10 cellular contexts compared by ENCODE assay signal in the genomic region with DNA sequence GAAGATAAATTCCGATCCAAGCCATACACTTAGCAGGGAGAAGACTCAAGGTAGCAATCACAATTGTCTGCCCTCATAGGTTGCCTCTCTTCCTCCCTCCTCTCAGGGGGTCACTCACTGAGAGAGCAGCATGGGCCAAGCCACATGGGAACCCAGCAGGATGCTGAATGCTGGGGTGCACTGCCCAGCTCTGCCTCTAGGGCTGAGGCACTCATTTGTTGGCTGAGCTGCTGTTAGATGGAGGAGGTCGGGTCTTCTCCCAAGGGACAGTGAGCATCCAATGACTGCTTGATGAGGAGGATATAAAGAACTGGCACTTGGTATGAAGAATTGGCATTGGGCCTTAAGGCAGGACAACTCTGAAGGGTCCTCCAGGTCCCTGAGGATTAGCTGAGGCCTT.
A peak's percentile ranks its signal among the peaks of the same experiment; 100 is the strongest.
DNase-seq lines count a peak whose midpoint lies in the region; ATAC-seq and TF ChIP-seq lines count a peak whose summit lies in the region.
"Had no signal": no experiment of that assay in that cellular context is flagged by ENCODE, and none has a peak within 500 bp of the region (broad histone marks: within the 10 kb centered on the region; RNA-seq: fewer than 3 reads in every experiment).

No MANE protein-coding gene starts in this region.

- DNase-seq in left ventricle myocardium inferior, result no peak
- no peak for DNase-seq in right cardiac atrium
- peak; percentile 34 for DNase-seq in HuH-7 (ENCODE audit: low spot score)
- peak; percentile 14 for DNase-seq in coronary artery (ENCODE audit: low spot score)
- DNase-seq in vagina (ENCODE audit: extremely low spot score in 2 of 2), result peak; percentile 47 to 74
- no peak for DNase-seq in prostate gland (ENCODE audit: low spot score)
- DNase-seq in SHP77 (lab: John Stamatoyannopoulos, UW), result no peak
- no peak for DNase-seq in posterior cingulate gyrus
- DNase-seq: stimulated activated CD4-positive, alpha-beta T cell treated with anti-CD3 and anti-CD28 coated beads, Interleukin-1b, Interleukin-23, amount 100 ng/mL, for 48 hours had no signal

- 88% methylated on average over 2 of the region's 2 CpGs for WGBS in right cardiac atrium
- WGBS in prostate gland, result 92% methylated on average over 2 of the region's 2 CpGs

- TF ChIP-seq POLR2A in vagina (IDR thresholded peaks at IDR 0.05) (no peak), prostate gland (IDR thresholded peaks at IDR 0.05) (no peak)

- H3K4me3 ChIP-seq in left ventricle myocardium inferior (no peak overlapping the region), right cardiac atrium (ENCODE audit: low read length) (no peak overlapping the region), coronary artery (no peak overlapping the region), vagina (no peak overlapping the region), prostate gland (no peak overlapping the region)

- H3K36me3 ChIP-seq in left ventricle myocardium inferior, result no peaks in the 10 kb centered on the region
- H3K36me3 ChIP-seq in vagina, result no peaks in the 10 kb centered on the region
- no peaks in the 10 kb centered on the region for H3K36me3 ChIP-seq in prostate gland

- no peak for ATAC-seq in right cardiac atrium
- ATAC-seq: Right ventricle myocardium inferior had no signal

- H3K27ac ChIP-seq in left ventricle myocardium inferior (replicated peaks) (no peak overlapping the region), right cardiac atrium (ENCODE audit: low read length) (no peak overlapping the region), coronary artery (no peak overlapping the region), vagina (no peak overlapping the region), prostate gland (no peak overlapping the region)

- no peaks in the 10 kb centered on the region for H3K27me3 ChIP-seq in left ventricle myocardium inferior (ENCODE audit: low read depth)
- H3K27me3 ChIP-seq in right cardiac atrium (ENCODE audit: control insufficient read depth, insufficient read depth), result no peaks in the 10 kb centered on the region
- H3K27me3 ChIP-seq in vagina, result no peaks in the 10 kb centered on the region
- H3K27me3 ChIP-seq in prostate gland (replicated peaks; ENCODE audit: insufficient read depth), result no peaks in the 10 kb centered on the region

- H3K9me3 ChIP-seq in left ventricle myocardium inferior (replicated peaks), result no peaks in the 10 kb centered on the region
- no peaks in the 10 kb centered on the region for H3K9me3 ChIP-seq in right cardiac atrium (ENCODE audit: control insufficient read depth, low read length)
- no peaks in the 10 kb centered on the region for H3K9me3 ChIP-seq in vagina
- H3K9me3 ChIP-seq in prostate gland, result no peaks in the 10 kb centered on the region

- intact Hi-C loops in left ventricle myocardium inferior (cut with micrococcal nuclease) (no loop called here), right cardiac atrium (cut with DNase I) (no loop called here), vagina (cut with DNase I) (no loop called here), prostate gland (cut with DNase I) (no loop called here), posterior cingulate gyrus (cut with DNase I) (no loop called here)

- H3K4me1 ChIP-seq in left ventricle myocardium inferior (no peaks in the 10 kb centered on the region), right cardiac atrium (ENCODE audit: control insufficient read depth, insufficient read depth, low read length) (peaks cover 5% of the 10 kb centered on the region), vagina (no peaks in the 10 kb centered on the region), prostate gland (replicated peaks) (no peaks in the 10 kb centered on the region)

- TF ChIP-seq CTCF in left ventricle myocardium inferior (IDR thresholded peaks at IDR 0.05; ENCODE audit: borderline replicate concordance) (peak; percentile 22), coronary artery (IDR thresholded peaks at IDR 0.05) (no peak), vagina (IDR thresholded peaks at IDR 0.05) (no peak), prostate gland (IDR thresholded peaks at IDR 0.05) (no peak)

Comparison
In these comparisons a context has a peak if more than half of its experiments do, and no peak if none do; other contexts are left out.
1. DNase-seq: peak in HuH-7 (single experiment), coronary artery (single experiment) and vagina (2 of 2); none in left ventricle myocardium inferior (single experiment), right cardiac atrium (0 of 3), prostate gland (single experiment), SHP77 (0 of 2) and posterior cingulate gyrus (0 of 10).